Comparison of ENCODE assay signal across 25 cellular contexts in the genomic region with DNA sequence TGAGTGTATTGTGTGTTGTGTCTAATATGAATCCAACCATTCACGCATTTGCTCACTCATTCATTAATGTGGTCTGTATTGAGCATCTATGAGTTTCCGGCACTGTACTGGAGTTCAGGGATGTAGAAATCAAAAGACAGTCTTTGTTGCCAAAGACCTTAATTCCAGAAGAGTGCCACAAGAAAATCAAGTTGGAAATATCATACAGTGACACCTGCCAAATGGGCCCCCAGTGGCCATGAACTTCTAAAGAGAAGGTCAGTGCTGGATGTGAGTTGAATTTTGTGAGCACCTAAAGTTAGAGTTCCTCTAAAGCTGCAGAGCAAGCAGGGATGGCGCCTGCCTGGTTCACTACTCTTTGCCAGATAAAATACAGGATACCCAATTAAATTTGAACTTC.
"Had no signal": no experiment of that assay in that cellular context is flagged by ENCODE, and none has a peak within 500 bp of the region (broad histone marks: within the 10 kb centered on the region; RNA-seq: fewer than 3 reads in every experiment).

No MANE protein-coding gene starts in this region.

- DNase-seq: activated CD4-positive, alpha-beta memory T cell treated with anti-CD3 and anti-CD28 coated beads, Interleukin-2, amount 10 ng/mL, durations not matched to agents 7 days and 5 days; activated CD4-positive, alpha-beta T cell treated with anti-CD3 and anti-CD28 coated beads for 36 hours; activated CD4-positive, alpha-beta T cell treated with anti-CD3 and anti-CD28 coated beads, Interleukin-2, amount 10 ng/mL, durations not matched to agents 24 days and 14 days; activated CD4-positive, CD25-positive, alpha-beta regulatory T cell; activated CD4-positive, CD25-positive, alpha-beta regulatory T cell treated with anti-CD3 and anti-CD28 coated beads, Interleukin-2, amount 50 U/mL, for 72 hours; activated effector memory CD4-positive, alpha-beta T cell treated with Interleukin-2 at 50 U/mL for 16 hours; activated gamma-delta T cell treated with Interleukin-2 at 50 U/mL for 16 hours; activated naive CD4-positive, alpha-beta T cell treated with anti-CD3 and anti-CD28 coated beads, Interleukin-2, amount 50 U/mL, for 16 hours; activated naive CD4-positive, alpha-beta T cell treated with Interleukin-2 at 50 U/mL for 16 hours; activated T-cell treated with anti-CD3 and anti-CD28 coated beads, Interleukin-2, amount 50 U/mL, for 4 hours; amniotic stem cell; anterior cingulate cortex; central memory CD4-positive, alpha-beta T cell; dorsolateral prefrontal cortex; effector memory CD4-positive, alpha-beta T cell; endodermal cell; foreskin fibroblast; heart left ventricle; T1000 had no signal

- H3K36me3 ChIP-seq: cardiac muscle cell, heart left ventricle had no signal

- H3K27ac ChIP-seq: cardiac muscle cell, coronary artery, dorsolateral prefrontal cortex, heart left ventricle had no signal

- H3K4me3 ChIP-seq: cardiac muscle cell, coronary artery, dorsolateral prefrontal cortex, heart left ventricle had no signal

- ATAC-seq: activated CD4-positive, alpha-beta T cell treated with anti-CD3 and anti-CD28 coated beads for 36 hours; activated T-cell treated with anti-CD3 and anti-CD28 coated beads, Interleukin-2, amount 50 U/mL, for 4 hours; activated T-helper 17 cell treated with anti-CD3 and anti-CD28 coated beads, Interleukin-2, amount 50 U/mL, for 72 hours; esophagus mucosa; heart left ventricle had no signal

- FAIRE-seq: astrocyte, frontal cortex had no signal

- H3K27me3 ChIP-seq: cardiac muscle cell, dorsolateral prefrontal cortex, heart left ventricle had no signal
